Comparison of ENCODE assay signal across 8 cellular contexts in the genomic region with DNA sequence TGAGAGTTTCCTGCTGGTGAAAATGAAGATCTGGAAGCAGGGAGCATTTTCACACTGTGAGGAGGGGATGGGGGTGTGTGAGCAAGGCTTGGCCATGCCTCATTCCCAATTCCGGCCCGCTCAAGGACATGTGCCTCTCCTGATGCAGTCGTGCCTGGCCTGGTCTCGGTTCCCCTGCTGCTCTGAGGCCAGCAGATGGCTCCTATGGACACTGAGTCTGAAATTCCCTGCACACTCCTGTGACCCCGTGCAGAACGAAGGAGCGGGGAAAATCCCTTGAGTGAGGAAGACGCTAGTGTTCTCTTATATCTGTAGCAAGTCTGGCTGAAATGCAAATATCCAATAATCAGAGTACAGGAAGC. TPM values are rescaled to one million over a fixed set of nuclear protein-coding genes. Genes with fewer than 3 reads are reported as not detected.
DNase-seq lines count a peak whose midpoint lies in the region; ATAC-seq and TF ChIP-seq lines count a peak whose summit lies in the region.

No MANE protein-coding gene starts in this region.

- peak overlapping the region; percentile 79 for H3K4me2 ChIP-seq in neural cell (ENCODE audit: low read length)

- DNase-seq in NT2/D1 (ENCODE audit: low read depth, low spot score) = no peak
- no peak for DNase-seq in epithelial cell of proximal tubule (ENCODE audit: low read depth)
- DNase-seq in effector CD8-positive, alpha-beta T cell (lab: John Stamatoyannopoulos, UW) = no peak
- no peak for DNase-seq in NCI-H510A treated with DMSO at 0.1 percent for 48 hours (lab: John Stamatoyannopoulos, UW)
- no peak for DNase-seq in activated CD4-positive, alpha-beta T cell treated with anti-CD3 and anti-CD28 coated beads, Interleukin-2, amount 50 U/mL, for 48 hours

- peak overlapping the region; percentile 67 for H3K4me3 ChIP-seq in NT2/D1 (ENCODE audit: insufficient read length, low read depth)
- H3K4me3 ChIP-seq in epithelial cell of proximal tubule (ENCODE audit: low read depth, low read length) = peak overlapping the region; percentile 72
- peak overlapping the region; percentile 85 for H3K4me3 ChIP-seq in neural cell (ENCODE audit: low read length)

- no peak for ATAC-seq in GM18873 (IDR thresholded peaks at IDR 0.05; ENCODE audit: low FRiP score, unreplicated experiment)

- H3K9me3 ChIP-seq in NT2/D1 (ENCODE audit: insufficient read depth, low read length) (no peaks in the 10 kb centered on the region), neural cell (ENCODE audit: low read length) (no peaks in the 10 kb centered on the region)

- H3K79me2 ChIP-seq in neural cell (replicated peaks; ENCODE audit: insufficient read depth, low read length) = peaks cover 5% of the 10 kb centered on the region

- TF ChIP-seq RAD21 in neural cell (conservative IDR thresholded peaks at IDR 0.05) = no peak

- no peaks in the 10 kb centered on the region for H4K20me1 ChIP-seq in neural cell (ENCODE audit: insufficient read depth)

- H2AFZ ChIP-seq in neural cell (ENCODE audit: low read depth, low read length) = peak overlapping the region; percentile 2

- H3K36me3 ChIP-seq in NT2/D1 (ENCODE audit: insufficient read depth, insufficient read length, low read length) (no peaks in the 10 kb centered on the region), neural cell (ENCODE audit: insufficient read depth, low read length) (no peaks in the 10 kb centered on the region)

- no peaks in the 10 kb centered on the region for H3F3A ChIP-seq in neural cell (ENCODE audit: insufficient read depth, low read length, poor library complexity, severe bottlenecking)

- peak overlapping the region; percentile 91 for H3K27ac ChIP-seq in neural cell (ENCODE audit: low read length)

- no peak overlapping the region for H3K9ac ChIP-seq in NT2/D1 (ENCODE audit: insufficient read length, low read depth)
- peak overlapping the region; percentile 89 for H3K9ac ChIP-seq in neural cell (ENCODE audit: low read length)

- peaks cover 12% of the 10 kb centered on the region for H3K27me3 ChIP-seq in NT2/D1 (ENCODE audit: insufficient read depth, insufficient read length)
- H3K27me3 ChIP-seq in neural cell (ENCODE audit: insufficient read depth, low read depth, low read length) = no peaks in the 10 kb centered on the region

- TF ChIP-seq CTCF in GM12873 (IDR thresholded peaks at IDR 0.05; ENCODE audit: insufficient read depth, low read depth, low read length, missing control alignments) = peak; percentile 21
- TF ChIP-seq CTCF in epithelial cell of proximal tubule (conservative IDR thresholded peaks at IDR 0.05; ENCODE audit: low read depth, low read length) = peak; percentile 45
- TF ChIP-seq CTCF in neural cell (IDR thresholded peaks at IDR 0.05; ENCODE audit: poor library complexity, severe bottlenecking) = peak; percentile 29

- H3K9me2 ChIP-seq in neural cell (ENCODE audit: insufficient read depth, low read length) = no peaks in the 10 kb centered on the region

- H3K4me1 ChIP-seq in NT2/D1 (ENCODE audit: insufficient read depth, insufficient read length) = no peaks in the 10 kb centered on the region

- TF ChIP-seq EP300 in neural cell (conservative IDR thresholded peaks at IDR 0.05; ENCODE audit: poor library complexity, severe bottlenecking) = no peak

TF ChIP-seq in neural cell, 6 proteins besides CTCF, POLR2A, EP300 and RAD21:
- TF ChIP-seq MXI1 (conservative IDR thresholded peaks at IDR 0.05; ENCODE audit: poor library complexity, severe bottlenecking) (no peak), SMC3 (conservative IDR thresholded peaks at IDR 0.05; ENCODE audit: poor library complexity) (peak; percentile 27)

RNA-seq across cellular contexts. Expression of gene ZNF763, which starts 0.4 kb away (rescaled TPM):
- total RNA-seq in epithelial cell of proximal tubule = 0.58 and 1.7 TPM in 2 replicates
- polyA plus RNA-seq in neural cell = 12.8 and 17.9 TPM in 2 replicates
- 25.8 and 31.3 TPM in 2 replicates for polyA minus RNA-seq in neural cell

RNA-seq across cellular contexts. Expression of gene ZNF700, which starts 39.6 kb away (rescaled TPM):
- total RNA-seq in epithelial cell of proximal tubule = 4.4 and 7.9 TPM in 2 replicates
- 32.8 and 35.9 TPM in 2 replicates for polyA plus RNA-seq in neural cell
- polyA minus RNA-seq in neural cell = 42.1 and 51.1 TPM in 2 replicates
